Comparison of ENCODE assay signal across 23 cellular contexts in the genomic region with DNA sequence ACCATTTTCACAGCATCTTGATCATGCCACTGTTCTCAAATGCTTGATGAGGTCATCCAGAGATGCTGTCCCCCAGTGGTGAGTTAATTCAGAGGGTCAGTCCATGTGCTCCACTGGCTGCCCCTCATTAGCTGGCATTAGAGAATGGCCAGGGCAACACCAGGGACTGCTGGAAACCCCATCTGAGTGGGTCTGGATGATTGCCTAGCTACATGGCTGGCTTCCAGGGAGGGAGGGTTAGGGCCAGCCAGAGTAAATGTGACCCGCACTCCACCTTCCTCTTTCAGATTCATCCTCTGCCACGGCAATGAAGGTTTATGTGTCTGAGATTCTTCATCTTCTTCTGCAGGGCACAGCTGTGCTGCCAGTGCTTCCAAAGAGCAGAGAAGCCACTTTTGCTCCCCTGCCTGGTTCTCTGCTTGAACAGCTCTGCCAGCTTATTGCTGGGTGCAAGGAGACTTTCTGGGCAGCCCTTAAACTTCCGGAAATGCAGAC.
"Had no signal": no experiment of that assay in that cellular context is flagged by ENCODE, and none has a peak within 500 bp of the region (broad histone marks: within the 10 kb centered on the region; RNA-seq: fewer than 3 reads in every experiment).

No MANE protein-coding gene starts in this region.

- ATAC-seq: effector memory CD8-positive, alpha-beta T cell; gastroesophageal sphincter; left ventricle myocardium superior; mucosa of descending colon; sciatic nerve; stimulated activated naive CD8-positive, alpha-beta T cell treated with anti-CD3 and anti-CD28 coated beads, Interleukin-15, Interleukin-2, amounts not matched to agents 100 U/mL and 50 U/mL, for 24 hours had no signal

- H3K27me3 Mint-ChIP-seq: activated naive CD8-positive, alpha-beta T cell treated with anti-CD3 and anti-CD28 coated beads for 36 hours; effector memory CD8-positive, alpha-beta T cell; progenitor cell of endocrine pancreas had no signal

- H3K27ac Mint-ChIP-seq: activated naive CD4-positive, alpha-beta T cell treated with anti-CD3 and anti-CD28 coated beads for 36 hours; activated naive CD8-positive, alpha-beta T cell treated with anti-CD3 and anti-CD28 coated beads for 36 hours; effector memory CD8-positive, alpha-beta T cell; nephron; progenitor cell of endocrine pancreas had no signal

- H3K4me3 Mint-ChIP-seq: activated naive CD4-positive, alpha-beta T cell treated with anti-CD3 and anti-CD28 coated beads for 36 hours; activated naive CD8-positive, alpha-beta T cell treated with anti-CD3 and anti-CD28 coated beads for 36 hours; effector memory CD8-positive, alpha-beta T cell; nephron had no signal

- H3K4me1 Mint-ChIP-seq: activated naive CD8-positive, alpha-beta T cell treated with anti-CD3 and anti-CD28 coated beads for 36 hours had no signal

- DNase-seq: activated CD4-positive, alpha-beta T cell treated with anti-CD3 and anti-CD28 coated beads for 4 hours; activated CD4-positive, alpha-beta T cell treated with anti-CD3 and anti-CD28 coated beads, Interleukin-2, amount 50 U/mL, for 4 hours; activated effector memory CD4-positive, alpha-beta T cell treated with Interleukin-2 at 50 U/mL for 16 hours; activated naive CD4-positive, alpha-beta T cell treated with anti-CD3 and anti-CD28 coated beads for 36 hours; activated naive CD8-positive, alpha-beta T cell treated with anti-CD3 and anti-CD28 coated beads for 36 hours; adrenal gland; aorta; brain microvascular endothelial cell; dorsolateral prefrontal cortex; effector memory CD8-positive, alpha-beta T cell; islet precursor cell; left ventricle myocardium superior; mucosa of descending colon; ovary; stimulated activated CD4-positive, alpha-beta T cell treated with anti-CD3 and anti-CD28 coated beads, Interleukin-12 subunit alpha, Interleukin-12 subunit beta, amount 100 ng/mL, for 4 hours; stimulated activated CD4-positive, alpha-beta T cell treated with anti-CD3 and anti-CD28 coated beads, Interleukin-4, amount 100 ng/mL, for 1 hour; stimulated activated naive CD8-positive, alpha-beta T cell treated with anti-CD3 and anti-CD28 coated beads, Interleukin-15, Interleukin-2, amounts not matched to agents 100 U/mL and 50 U/mL, for 24 hours; testis; trophoblast cell had no signal

- H3K36me3 Mint-ChIP-seq: activated naive CD8-positive, alpha-beta T cell treated with anti-CD3 and anti-CD28 coated beads for 36 hours had no signal
